ENCODE assay signal across 1 cellular context in genomic region chr20:26009402-26010223, GRCh38.
TF ChIP-seq lines count a peak whose summit lies in the region.

No MANE protein-coding gene starts in this region.

TF ChIP-seq in HEK293, 187 proteins besides CTCF, POLR2A, EP300 and RAD21 (continued from another document):
- peak; percentile 55 for TF ChIP-seq INSM2 (tag by site-specific recombination; IDR thresholded peaks at IDR 0.05)
- TF ChIP-seq ZEB2 (tag by site-specific recombination; IDR thresholded peaks at IDR 0.05): peak; percentile 48; the same call in 1 of the 2 replicates
- TF ChIP-seq ZNF394 (tag by site-specific recombination; IDR thresholded peaks at IDR 0.05; ENCODE audit: borderline replicate concordance): peak; percentile 63; the same call in 1 of the 2 replicates
- peak; percentile 91 for TF ChIP-seq ZNF837 (tag by site-specific recombination; IDR thresholded peaks at IDR 0.05)
- TF ChIP-seq ZFP37 (tag by site-specific recombination; IDR thresholded peaks at IDR 0.05): peak; percentile 78; the same call in 1 of the 2 replicates
- TF ChIP-seq ZNF76 (tag by site-specific recombination; IDR thresholded peaks at IDR 0.05; ENCODE audit: borderline replicate concordance, low read depth): peak; percentile 41; the same call in 1 of the 2 replicates
- peak; percentile 6; the same call in 1 of the 2 replicates for TF ChIP-seq ZNF335 (tag by site-specific recombination; conservative IDR thresholded peaks at IDR 0.05)
- 0 out of 2 replicates have a peak, but pooled peaks have one; percentile 52 for TF ChIP-seq ZNF488 (tag by site-specific recombination; IDR thresholded peaks at IDR 0.05)
- TF ChIP-seq PRDM10 (tag by site-specific recombination; IDR thresholded peaks at IDR 0.05): peak; percentile 62; the same call in 1 of the 2 replicates
- TF ChIP-seq ZNF341 (tag by site-specific recombination; IDR thresholded peaks at IDR 0.05; ENCODE audit: low read depth): 0 out of 2 replicates have a peak, but pooled peaks have one; percentile 19
- peak; percentile 81; the same call in 1 of the 2 replicates for TF ChIP-seq ZNF449 (tag by site-specific recombination; IDR thresholded peaks at IDR 0.05)
TF ChIP-seq in HEK293: peak in this region for 35; not testable (repeated sequence) for 152.
